In genomic region chr3:10815487-10815886, GRCh38 we compare ENCODE assay signal across 16 cellular contexts. TPM values are rescaled to one million over a fixed set of nuclear protein-coding genes. Genes with fewer than 3 reads are reported as not detected.
DNase-seq lines count a peak whose midpoint lies in the region; ATAC-seq and TF ChIP-seq lines count a peak whose summit lies in the region.
"Had no signal": no experiment of that assay in that cellular context is flagged by ENCODE, and none has a peak within 500 bp of the region (broad histone marks: within the 10 kb centered on the region; RNA-seq: fewer than 3 reads in every experiment).

No MANE protein-coding gene starts in this region.

- H3K4me1 ChIP-seq in BLaER1 treated with 17β-estradiol and CSF1 and Interleukin-3, amounts not matched to agents 10 nM and 100 nM, result peaks cover 6 to 21% (median 12%) of the 10 kb centered on the region in 10 experiments; a peak in 17 of 20 replicates
- no peaks in the 10 kb centered on the region for H3K4me1 ChIP-seq in endodermal cell (ENCODE audit: control insufficient read depth, insufficient read depth, low read length)

- ATAC-seq in activated CD8-positive, alpha-beta T cell treated with anti-CD3 and anti-CD28 coated beads for 36 hours, result no peak

- no peak overlapping the region for H3K27ac ChIP-seq in BLaER1 treated with 17β-estradiol and CSF1 and Interleukin-3, amounts not matched to agents 10 nM and 100 nM
- H3K27ac ChIP-seq in endodermal cell (ENCODE audit: low read depth, low read length), result no peak overlapping the region
- H3K27ac ChIP-seq: cardiac muscle cell had no signal

- H3K36me3 Mint-ChIP-seq in endodermal cell (ENCODE audit: low read depth), result no peaks in the 10 kb centered on the region
- H3K36me3 Mint-ChIP-seq in nephron (ENCODE audit: low read depth), result no peaks in the 10 kb centered on the region
- no peaks in the 10 kb centered on the region for H3K36me3 Mint-ChIP-seq in activated CD8-positive, alpha-beta T cell treated with anti-CD3 and anti-CD28 coated beads for 36 hours (ENCODE audit: low read depth)
- H3K36me3 Mint-ChIP-seq: activated naive CD8-positive, alpha-beta T cell treated with anti-CD3 and anti-CD28 coated beads for 36 hours had no signal

- POLR2A ChIA-PET in activated CD8-positive, alpha-beta T cell treated with anti-CD3 and anti-CD28 coated beads for 36 hours (lab: Charles Lee), result no interaction called here

- in situ Hi-C loops in GM13976 (cut with MboI; ENCODE audit: low sequenced_read_pairs, unreplicated experiment), result no loop called here

- 0 out of 22 replicates have a peak, but pooled peaks cover 0 to 10% (median 0%) of the 10 kb centered on the region in 11 experiments for H4K20me1 ChIP-seq in BLaER1 treated with 17β-estradiol and CSF1 and Interleukin-3, amounts not matched to agents 10 nM and 100 nM

- 86 to 94% methylated on average over 9 to 10 of the region's 10 CpGs for WGBS in endodermal cell (ENCODE audit: insufficient coverage in 1 of 2, insufficient read length in 1 of 2), 2 experiments

- H3K4me1 Mint-ChIP-seq in endodermal cell (no peaks in the 10 kb centered on the region), nephron (no peaks in the 10 kb centered on the region)
- H3K4me1 Mint-ChIP-seq in activated CD8-positive, alpha-beta T cell treated with anti-CD3 and anti-CD28 coated beads for 36 hours (ENCODE audit: low read depth), result peaks cover 3% of the 10 kb centered on the region
- H3K4me1 Mint-ChIP-seq: activated naive CD8-positive, alpha-beta T cell treated with anti-CD3 and anti-CD28 coated beads for 36 hours had no signal

- DNase-seq in NCI-H345 treated with DMSO at 0.1 percent for 48 hours (lab: John Stamatoyannopoulos, UW; ENCODE audit: unreplicated experiment), result peak; percentile 0
- DNase-seq in endodermal cell, result no peak
- no peak for DNase-seq in GM13976 (ENCODE audit: low spot score)
- DNase-seq in iPS-NIHi11 (ENCODE audit: low spot score), result no peak
- DNase-seq in activated CD8-positive, alpha-beta T cell treated with anti-CD3 and anti-CD28 coated beads for 36 hours, result no peak
- no peak for DNase-seq in activated naive CD4-positive, alpha-beta T cell treated with Interleukin-2 at 50 U/mL for 16 hours
- DNase-seq: activated CD4-positive, alpha-beta T cell treated with anti-CD3 and anti-CD28 coated beads, Interleukin-2, amount 50 U/mL, for 48 hours; activated T-cell treated with anti-CD3 and anti-CD28 coated beads, Interleukin-2, amount 50 U/mL, for 48 hours; effector CD8-positive, alpha-beta T cell; EL; MM.1S; NCI-H1930 had no signal

- CTCF ChIA-PET in activated CD8-positive, alpha-beta T cell treated with anti-CD3 and anti-CD28 coated beads for 36 hours (lab: Charles Lee), result no interaction called here

- intact Hi-C loops in activated CD8-positive, alpha-beta T cell treated with anti-CD3 and anti-CD28 coated beads for 36 hours (cut with micrococcal nuclease), result no loop called here

- H3K27me3 Mint-ChIP-seq in endodermal cell (ENCODE audit: insufficient read depth) (peaks cover 75% of the 10 kb centered on the region), nephron (ENCODE audit: low read depth) (peaks cover 91% of the 10 kb centered on the region)
- peaks cover 25% of the 10 kb centered on the region for H3K27me3 Mint-ChIP-seq in activated CD8-positive, alpha-beta T cell treated with anti-CD3 and anti-CD28 coated beads for 36 hours

- H3K4me2 ChIP-seq in BLaER1 treated with 17β-estradiol and CSF1 and Interleukin-3, amounts not matched to agents 10 nM and 100 nM, result peak overlapping the region; percentile 84 to 95 (median 90)

- H3K9me3 Mint-ChIP-seq in endodermal cell (no peaks in the 10 kb centered on the region), nephron (no peaks in the 10 kb centered on the region)
- no peaks in the 10 kb centered on the region for H3K9me3 Mint-ChIP-seq in activated CD8-positive, alpha-beta T cell treated with anti-CD3 and anti-CD28 coated beads for 36 hours
- H3K9me3 Mint-ChIP-seq: activated naive CD8-positive, alpha-beta T cell treated with anti-CD3 and anti-CD28 coated beads for 36 hours had no signal

- H3K27ac Mint-ChIP-seq in endodermal cell (no peak overlapping the region), nephron (no peak overlapping the region)
- no peak overlapping the region for H3K27ac Mint-ChIP-seq in activated CD8-positive, alpha-beta T cell treated with anti-CD3 and anti-CD28 coated beads for 36 hours
- H3K27ac Mint-ChIP-seq: activated naive CD8-positive, alpha-beta T cell treated with anti-CD3 and anti-CD28 coated beads for 36 hours had no signal

- no peaks in the 10 kb centered on the region for H3K36me3 ChIP-seq in BLaER1 treated with 17β-estradiol and CSF1 and Interleukin-3, amounts not matched to agents 10 nM and 100 nM
- no peaks in the 10 kb centered on the region for H3K36me3 ChIP-seq in endodermal cell (ENCODE audit: control insufficient read depth, insufficient read depth, low read length)
- H3K36me3 ChIP-seq: cardiac muscle cell had no signal

- H3K4me3 Mint-ChIP-seq in endodermal cell (peak overlapping the region; percentile 47), nephron (peak overlapping the region; percentile 49 to 71 (median 70))
- H3K4me3 Mint-ChIP-seq in activated CD8-positive, alpha-beta T cell treated with anti-CD3 and anti-CD28 coated beads for 36 hours, result no peak overlapping the region
- H3K4me3 Mint-ChIP-seq: activated naive CD8-positive, alpha-beta T cell treated with anti-CD3 and anti-CD28 coated beads for 36 hours had no signal

- TF ChIP-seq CTCF in endodermal cell (conservative IDR thresholded peaks at IDR 0.05), result no peak
- TF ChIP-seq CTCF in nephron (IDR thresholded peaks at IDR 0.05; ENCODE audit: unreplicated experiment in 3 of 3), result no peak
- no peak for TF ChIP-seq CTCF in GM13976 (IDR thresholded peaks at IDR 0.05; ENCODE audit: borderline replicate concordance, control extremely low read depth, extremely low read depth, insufficient read depth, missing control alignments)
- TF ChIP-seq CTCF in activated CD8-positive, alpha-beta T cell treated with anti-CD3 and anti-CD28 coated beads for 36 hours (IDR thresholded peaks at IDR 0.05), result no peak

- peak overlapping the region; percentile 46 to 66 (median 54); a peak in 18 of 20 replicates for H3K4me3 ChIP-seq in BLaER1 treated with 17β-estradiol and CSF1 and Interleukin-3, amounts not matched to agents 10 nM and 100 nM
- no peak overlapping the region for H3K4me3 ChIP-seq in endodermal cell (ENCODE audit: low read length)

- peaks cover 24 to 47% (median 40%) of the 10 kb centered on the region in 11 experiments for H3K27me3 ChIP-seq in BLaER1 treated with 17β-estradiol and CSF1 and Interleukin-3, amounts not matched to agents 10 nM and 100 nM
- H3K27me3 ChIP-seq in endodermal cell (ENCODE audit: control insufficient read depth, insufficient read depth, low read length, poor library complexity, severe bottlenecking), result peaks cover 58% of the 10 kb centered on the region

- H3K9ac ChIP-seq in BLaER1 treated with 17β-estradiol and CSF1 and Interleukin-3, amounts not matched to agents 10 nM and 100 nM, result peak overlapping the region in 4 of 11 experiments; percentile 42 to 65 (median 51); a peak in 3 of 22 replicates
- no peak overlapping the region for H3K9ac ChIP-seq in endodermal cell (ENCODE audit: extremely low read depth, low read length, poor library complexity, severe bottlenecking)

- no peaks in the 10 kb centered on the region for H3K9me3 ChIP-seq in BLaER1 treated with 17β-estradiol and CSF1 and Interleukin-3, amounts not matched to agents 10 nM and 100 nM (replicated peaks in 1 of 11)
- H3K9me3 ChIP-seq in endodermal cell (ENCODE audit: control insufficient read depth, low read length), result no peaks in the 10 kb centered on the region

RNA-seq across cellular contexts. Expression of gene SLC6A11, which starts 0.5 kb away (rescaled TPM):
- under 1 TPM; 0.27 to 0.73 TPM for total RNA-seq in endodermal cell
- 0.82 TPM for polyA plus RNA-seq in endodermal cell (2013, experiment 1 of 2)
- polyA plus RNA-seq in endodermal cell (2013, experiment 2 of 2), result 0.70 TPM
- not detected for total RNA-seq in activated CD8-positive, alpha-beta T cell treated with anti-CD3 and anti-CD28 coated beads for 36 hours
- total RNA-seq: activated naive CD8-positive, alpha-beta T cell treated with anti-CD3 and anti-CD28 coated beads for 36 hours had no signal
- polyA plus RNA-seq: cardiac muscle cell had no signal
